23 cellular contexts compared by ENCODE assay signal in the genomic region with DNA sequence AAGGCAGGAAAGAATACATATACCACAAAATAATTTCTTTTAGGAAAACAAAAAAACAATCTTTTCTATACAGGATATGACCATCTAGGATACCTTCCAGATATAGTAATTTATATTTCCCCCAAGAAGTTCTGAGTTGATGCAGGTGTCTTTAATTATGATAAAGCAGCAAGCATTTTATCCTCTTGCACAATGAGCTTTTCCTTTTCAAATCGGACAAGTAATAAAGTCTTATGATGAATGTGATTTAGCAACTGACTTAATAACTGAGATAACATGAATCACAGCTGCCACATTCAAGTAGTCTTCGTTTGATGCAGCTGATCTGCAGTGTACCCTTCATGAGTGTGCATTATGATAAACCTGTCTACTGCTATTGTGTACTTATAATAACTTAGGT.
"Had no signal": no experiment of that assay in that cellular context is flagged by ENCODE, and none has a peak within 500 bp of the region (broad histone marks: within the 10 kb centered on the region; RNA-seq: fewer than 3 reads in every experiment).

No MANE protein-coding gene starts in this region.

- H3K4me3 Mint-ChIP-seq: activated B cell treated with CpG ODN at 0.5 μM for 24 hours; activated CD4-positive, alpha-beta memory T cell treated with anti-CD3 and anti-CD28 coated beads for 36 hours; activated naive CD4-positive, alpha-beta T cell treated with anti-CD3 and anti-CD28 coated beads, Interleukin-2, amount 10 ng/mL, durations not matched to agents 7 days and 5 days; activated naive CD8-positive, alpha-beta T cell treated with anti-CD3 and anti-CD28 coated beads, Interleukin-2, amount 50 U/mL, for 24 hours; brain; dendritic cell treated with granulocyte-macrophage colony-stimulating factor and Interleukin-4, amounts not matched to agents 40 ng/mL and 50 ng/mL, for 4 days; memory B cell; nephron; T-helper 1 cell treated with Interleukin-12 subunit alpha and Interleukin-12 subunit beta and Interleukin-4 antibody, amounts not matched to agents 30 μg/mL and 1 μg/mL, for 36 hours had no signal

- H3K4me1 Mint-ChIP-seq: activated B cell treated with CpG ODN at 0.5 μM for 24 hours; activated naive CD4-positive, alpha-beta T cell treated with anti-CD3 and anti-CD28 coated beads, Interleukin-2, amount 10 ng/mL, durations not matched to agents 7 days and 5 days; activated naive CD8-positive, alpha-beta T cell treated with anti-CD3 and anti-CD28 coated beads, Interleukin-2, amount 50 U/mL, for 24 hours; memory B cell; nephron had no signal

- H3K9me3 Mint-ChIP-seq: activated B cell treated with CpG ODN at 0.5 μM for 24 hours; activated CD4-positive, alpha-beta memory T cell treated with anti-CD3 and anti-CD28 coated beads for 36 hours; activated naive CD4-positive, alpha-beta T cell treated with anti-CD3 and anti-CD28 coated beads, Interleukin-2, amount 10 ng/mL, durations not matched to agents 7 days and 5 days; activated naive CD8-positive, alpha-beta T cell treated with anti-CD3 and anti-CD28 coated beads, Interleukin-2, amount 50 U/mL, for 24 hours; brain; memory B cell; nephron; T-helper 1 cell treated with Interleukin-12 subunit alpha and Interleukin-12 subunit beta and Interleukin-4 antibody, amounts not matched to agents 30 μg/mL and 1 μg/mL, for 36 hours had no signal

- H3K27ac Mint-ChIP-seq: activated B cell treated with CpG ODN at 0.5 μM for 24 hours; activated CD4-positive, alpha-beta memory T cell treated with anti-CD3 and anti-CD28 coated beads for 36 hours; activated naive CD4-positive, alpha-beta T cell treated with anti-CD3 and anti-CD28 coated beads, Interleukin-2, amount 10 ng/mL, durations not matched to agents 7 days and 5 days; activated naive CD8-positive, alpha-beta T cell treated with anti-CD3 and anti-CD28 coated beads, Interleukin-2, amount 50 U/mL, for 24 hours; dendritic cell treated with granulocyte-macrophage colony-stimulating factor and Interleukin-4, amounts not matched to agents 40 ng/mL and 50 ng/mL, for 4 days; memory B cell; nephron; T-helper 1 cell treated with Interleukin-12 subunit alpha and Interleukin-12 subunit beta and Interleukin-4 antibody, amounts not matched to agents 30 μg/mL and 1 μg/mL, for 36 hours had no signal

- H3K27me3 Mint-ChIP-seq: activated B cell treated with CpG ODN at 0.5 μM for 24 hours had no signal

- H3K4me3 ChIP-seq: ovary, psoas muscle, right atrium auricular region, upper lobe of left lung had no signal

- ATAC-seq: activated naive CD8-positive, alpha-beta T cell treated with anti-CD3 and anti-CD28 coated beads, Interleukin-2, amount 50 U/mL, for 24 hours; esophagus mucosa; foreskin keratinocyte; left colon; psoas muscle; stimulated activated naive CD8-positive, alpha-beta T cell treated with anti-CD3 and anti-CD28 coated beads, Interleukin-15, Interleukin-2, amounts not matched to agents 100 U/mL and 50 U/mL, for 24 hours had no signal

- DNase-seq: activated B cell treated with CpG ODN at 0.5 μM for 24 hours; activated CD4-positive, alpha-beta memory T cell treated with anti-CD3 and anti-CD28 coated beads for 36 hours; activated CD4-positive, alpha-beta T cell treated with anti-CD3 and anti-CD28 coated beads for 4 hours; activated effector memory CD4-positive, alpha-beta T cell treated with anti-CD3 and anti-CD28 coated beads, Interleukin-2, amount 50 U/mL, for 16 hours; activated naive CD4-positive, alpha-beta T cell treated with anti-CD3 and anti-CD28 coated beads, Interleukin-2, amount 10 ng/mL, durations not matched to agents 7 days and 5 days; activated naive CD8-positive, alpha-beta T cell treated with anti-CD3 and anti-CD28 coated beads, Interleukin-2, amount 50 U/mL, for 24 hours; aorta; effector CD8-positive, alpha-beta T cell; foreskin keratinocyte; left colon; ovary; psoas muscle; stimulated activated CD4-positive, alpha-beta T cell treated with anti-CD3 and anti-CD28 coated beads, Interleukin-4, amount 100 ng/mL, for 4 hours; stimulated activated naive CD8-positive, alpha-beta T cell treated with anti-CD3 and anti-CD28 coated beads, Interleukin-15, Interleukin-2, amounts not matched to agents 100 U/mL and 50 U/mL, for 24 hours; T1000; upper lobe of left lung had no signal

- H3K36me3 Mint-ChIP-seq: activated CD4-positive, alpha-beta memory T cell treated with anti-CD3 and anti-CD28 coated beads for 36 hours; activated naive CD4-positive, alpha-beta T cell treated with anti-CD3 and anti-CD28 coated beads, Interleukin-2, amount 10 ng/mL, durations not matched to agents 7 days and 5 days; brain; memory B cell had no signal
